14 cellular contexts compared by ENCODE assay signal in the genomic region with DNA sequence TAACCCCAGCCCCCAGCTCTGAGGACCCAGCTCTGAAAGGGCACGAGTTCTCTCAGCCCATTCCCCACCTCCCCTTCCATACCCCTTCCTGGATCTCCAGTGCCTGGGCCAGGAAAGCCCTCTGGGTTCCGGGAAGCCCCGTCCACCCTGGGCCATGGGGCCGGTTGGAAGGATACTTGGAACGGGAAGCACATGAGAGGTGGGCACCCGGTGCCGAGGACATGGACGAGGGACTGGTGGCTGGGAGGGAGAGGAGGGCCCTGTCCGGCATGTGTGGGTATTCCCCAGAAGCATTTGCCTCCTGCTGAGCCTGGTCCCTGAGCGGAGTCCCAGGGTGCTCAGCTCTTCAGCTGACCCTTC. TPM values are rescaled to one million over a fixed set of nuclear protein-coding genes. Genes with fewer than 3 reads are reported as not detected.
DNase-seq lines count a peak whose midpoint lies in the region; ATAC-seq, FAIRE-seq and TF ChIP-seq lines count a peak whose summit lies in the region.
"Had no signal": no experiment of that assay in that cellular context is flagged by ENCODE, and none has a peak within 500 bp of the region (broad histone marks: within the 10 kb centered on the region; RNA-seq: fewer than 3 reads in every experiment).

No MANE protein-coding gene starts in this region.

- no peak for TF ChIP-seq EP300 in HepG2 (IDR thresholded peaks at IDR 0.05; ENCODE audit: low read depth in 2 of 2, low read length in 2 of 2)
- TF ChIP-seq EP300 in HepG2 (CRISPR knock-in tag; IDR thresholded peaks at IDR 0.05; ENCODE audit: borderline replicate concordance) = no peak

- intact Hi-C loops in HepG2 (cut with micrococcal nuclease; ENCODE audit: unreplicated experiment) = no loop called here
- intact Hi-C loops in lower lobe of right lung (cut with DNase I) = no loop called here
- intact Hi-C loops in upper lobe of right lung (cut with DNase I) = no loop called here

- H3K27ac Mint-ChIP-seq in activated naive CD4-positive, alpha-beta T cell treated with anti-CD3 and anti-CD28 coated beads, Interleukin-2, amount 50 U/mL, for 72 hours = peak overlapping the region; percentile 85 to 94

- POLR2A ChIA-PET in HepG2 (lab: Yijun Ruan, JAX) = interaction anchor here (0.7 kb wide), 1 partner anchor 222 kb away, joined by 3 read pairs; no protein-coding TSS in a partner anchor

- TF ChIP-seq CTCF in liver (IDR thresholded peaks at IDR 0.05; ENCODE audit: low read depth, low read length, missing input control) = no peak
- no peak for TF ChIP-seq CTCF in HepG2 (CRISPR knock-in tag; IDR thresholded peaks at IDR 0.05)
- TF ChIP-seq CTCF in lower lobe of right lung (IDR thresholded peaks at IDR 0.05) = no peak
- TF ChIP-seq CTCF in upper lobe of right lung (IDR thresholded peaks at IDR 0.05) = no peak

- peaks cover 20 to 24% of the 10 kb centered on the region in 2 donors for H3K36me3 Mint-ChIP-seq in activated naive CD4-positive, alpha-beta T cell treated with anti-CD3 and anti-CD28 coated beads, Interleukin-2, amount 50 U/mL, for 72 hours

- in situ Hi-C loops in HepG2 (cut with HindIII; ENCODE audit: extremely low pct_ligation_motif_present, low pct_unique_long_range_greater_than_20kb) = no loop called here

- BruUV-seq in HepG2 (replicated peaks; lab: Mats Ljungman, UMichigan) = no TSS peak

- H3K36me3 ChIP-seq in liver (ENCODE audit: control insufficient read depth in 4 of 4, insufficient read depth in 3 of 4, low read depth in 1 of 4, low read length in 3 of 4) = peaks cover 7 to 40% (median 17%) of the 10 kb centered on the region in 4 donors
- peaks cover 14 to 26% of the 10 kb centered on the region in 2 experiments for H3K36me3 ChIP-seq in HepG2 (replicated peaks in 1 of 2; ENCODE audit: control insufficient read depth in 1 of 2, insufficient read depth in 2 of 2, low read length in 2 of 2)
- peaks cover 57% of the 10 kb centered on the region for H3K36me3 ChIP-seq in lower lobe of right lung
- H3K36me3 ChIP-seq in upper lobe of right lung = peaks cover 46% of the 10 kb centered on the region

- no peak for TF ChIP-seq RAD21 in liver (IDR thresholded peaks at IDR 0.05)
- no peak for TF ChIP-seq RAD21 in HepG2 (CRISPR knock-in tag; IDR thresholded peaks at IDR 0.05)

- no peak overlapping the region for H2AFZ ChIP-seq in HepG2 (ENCODE audit: low read length)

- peaks cover 0 to 11% (median 6%) of the 10 kb centered on the region in 4 donors for H3K4me1 ChIP-seq in liver (ENCODE audit: control insufficient read depth in 4 of 4, insufficient read depth in 4 of 4, low read length in 3 of 4)
- H3K4me1 ChIP-seq in HepG2 (ENCODE audit: insufficient read depth, low read length) = peaks cover 12% of the 10 kb centered on the region
- H3K4me1 ChIP-seq in lower lobe of right lung = peaks cover 6% of the 10 kb centered on the region
- peaks cover 5% of the 10 kb centered on the region for H3K4me1 ChIP-seq in upper lobe of right lung
- H3K4me1 ChIP-seq: pancreas had no signal

- H3K9ac ChIP-seq in liver (ENCODE audit: low read depth in 1 of 2, low read length in 2 of 2) (no peak overlapping the region), HepG2 (ENCODE audit: insufficient read depth, low read depth, low read length) (no peak overlapping the region)

- H3K27me3 ChIP-seq in liver (ENCODE audit: control insufficient read depth in 4 of 4, insufficient read depth in 4 of 4, low read length in 3 of 4) (no peaks in the 10 kb centered on the region), HepG2 (ENCODE audit: control insufficient read depth in 1 of 2, insufficient read depth in 2 of 2, low read length in 2 of 2) (no peaks in the 10 kb centered on the region; a peak in 1 of 5 replicates), lower lobe of right lung (ENCODE audit: low read depth) (no peaks in the 10 kb centered on the region), upper lobe of right lung (no peaks in the 10 kb centered on the region)
- H3K27me3 ChIP-seq: pancreas had no signal

- ATAC-seq in HepG2 (no peak), lower lobe of right lung (no peak), upper lobe of right lung (no peak), HG02885 (IDR thresholded peaks at IDR 0.05; ENCODE audit: poor library complexity, unreplicated experiment) (no peak)
- ATAC-seq in activated naive CD4-positive, alpha-beta T cell treated with anti-CD3 and anti-CD28 coated beads, Interleukin-2, amount 50 U/mL, for 72 hours = no peak

- no peaks in the 10 kb centered on the region for H4K20me1 ChIP-seq in HepG2 (ENCODE audit: insufficient read depth, low read length)

- no peaks in the 10 kb centered on the region for H3K9me3 ChIP-seq in liver (ENCODE audit: control insufficient read depth in 4 of 4, low read length in 3 of 4)
- no peaks in the 10 kb centered on the region for H3K9me3 ChIP-seq in HepG2 (ENCODE audit: low read length)
- H3K9me3 ChIP-seq in lower lobe of right lung = no peaks in the 10 kb centered on the region
- no peaks in the 10 kb centered on the region for H3K9me3 ChIP-seq in upper lobe of right lung
- H3K9me3 ChIP-seq: mucosa of descending colon, pancreas had no signal

- H3K4me2 ChIP-seq in HepG2 (ENCODE audit: low read depth, low read length) = no peak overlapping the region

- peak overlapping the region; percentile 44 to 71 for H3K27ac ChIP-seq in liver (ENCODE audit: low read depth in 1 of 2, low read length in 2 of 2)
- H3K27ac ChIP-seq in HepG2 (ENCODE audit: extremely low read length, insufficient read depth, low read length) = no peak overlapping the region
- peak overlapping the region; percentile 68 for H3K27ac ChIP-seq in lower lobe of right lung
- peak overlapping the region; percentile 44 for H3K27ac ChIP-seq in upper lobe of right lung

- H3K9me3 Mint-ChIP-seq in activated naive CD4-positive, alpha-beta T cell treated with anti-CD3 and anti-CD28 coated beads, Interleukin-2, amount 50 U/mL, for 72 hours = no peaks in the 10 kb centered on the region
- H3K9me3 Mint-ChIP-seq: activated B cell treated with CpG ODN at 0.5 μM for 24 hours had no signal

- FAIRE-seq in HepG2 (lab: Jason Lieb, UNC) = no peak
- FAIRE-seq: pancreas had no signal

- H3K79me2 ChIP-seq in HepG2 (ENCODE audit: insufficient read depth, low read length) = no peaks in the 10 kb centered on the region

- no peak for TF ChIP-seq POLR2A in HepG2 (IDR thresholded peaks at IDR 0.05; ENCODE audit: insufficient read depth in 1 of 2, low read depth in 2 of 2, low read length in 2 of 2)

- WGBS in liver = 86% methylated on average over 10 of the region's 10 CpGs
- WGBS in HepG2 (ENCODE audit: low lambda C conversion rate) = 91% methylated on average over 8 of the region's 10 CpGs

- no peak for DNase-seq in HepG2 (ENCODE audit: low spot score)
- no peak for DNase-seq in activated naive CD4-positive, alpha-beta T cell treated with anti-CD3 and anti-CD28 coated beads, Interleukin-2, amount 50 U/mL, for 72 hours (ENCODE audit: low spot score in 2 of 2)
- DNase-seq in lower lobe of right lung = no peak
- DNase-seq in upper lobe of right lung = no peak
- no peak for DNase-seq in NOMO-1 treated with DMSO at 0.1 percent for 48 hours (lab: John Stamatoyannopoulos, UW; ENCODE audit: unreplicated experiment)
- no peak for DNase-seq in GOT3 (lab: John Stamatoyannopoulos, UW)
- DNase-seq: activated B cell treated with CpG ODN at 0.5 μM for 24 hours, NCI-H1048, NCI-H2107, SW 1271 had no signal

- H3K4me3 ChIP-seq in liver (ENCODE audit: low read depth in 1 of 3, low read length in 3 of 3) = no peak overlapping the region
- no peak overlapping the region for H3K4me3 ChIP-seq in HepG2 (replicated peaks in 1 of 3; ENCODE audit: insufficient read depth in 1 of 3, low read depth in 2 of 3, low read length in 3 of 3)
- peak overlapping the region; percentile 23 for H3K4me3 ChIP-seq in lower lobe of right lung
- peak overlapping the region; percentile 21 for H3K4me3 ChIP-seq in upper lobe of right lung
- H3K4me3 ChIP-seq: mucosa of descending colon, pancreas had no signal

- CTCF ChIA-PET in HepG2 (lab: Yijun Ruan, JAX; ENCODE audit: low intra/inter-chr PET ratio, low total read pairs) = no interaction called here

RNA-seq across cellular contexts. Expression of a gene that starts 5.2 kb away (rescaled TPM):
- total RNA-seq in liver = 10 to 100 TPM; 10.2 to 14.3 TPM
- 1 to 10 TPM; 6.4 to 6.5 TPM for polyA plus RNA-seq in liver
- total RNA-seq in HepG2 (2016; rRNA removed; fragmentation: Illumina TruSeq; extraction: Trizol) = 13.3 and 15.1 TPM in 2 replicates
- 19.3 and 21.2 TPM in 2 replicates for total RNA-seq in HepG2 (2016; cell fraction: cytosol; rRNA removed; fragmentation: Illumina TruSeq; extraction: Trizol; ENCODE audit: low read depth)
- 13.0 and 15.1 TPM in 2 replicates for total RNA-seq in HepG2 (2016; cell fraction: insoluble cytoplasmic fraction; rRNA removed; fragmentation: Illumina TruSeq; extraction: Trizol)
- 11.9 and 13.6 TPM in 2 replicates for total RNA-seq in HepG2 (2016; cell fraction: membrane; rRNA removed; fragmentation: Illumina TruSeq; extraction: Trizol)
- 14.0 and 18.0 TPM in 2 replicates for total RNA-seq in HepG2 (2016; cell fraction: nucleus; rRNA removed; fragmentation: Illumina TruSeq; extraction: Trizol)
- polyA plus RNA-seq in HepG2 (2011; rRNA removed) = 21.4 and 27.5 TPM in 2 replicates
- polyA plus RNA-seq in HepG2 (2011; cell fraction: cytosol; rRNA removed) = 15.9 and 17.5 TPM in 2 replicates
- 47.6 and 50.8 TPM in 2 replicates for polyA plus RNA-seq in HepG2 (2011; cell fraction: nucleus; rRNA removed)
- 8.2 and 13.4 TPM in 2 replicates for polyA plus RNA-seq in HepG2 (2012)
- polyA plus RNA-seq in HepG2 (2016; cell fraction: cytosol; fragmentation: Illumina TruSeq; extraction: Trizol; ENCODE audit: low read depth) = 2.5 and 2.6 TPM in 2 replicates
- 14.5 and 17.5 TPM in 2 replicates for polyA plus RNA-seq in HepG2 (2016; cell fraction: insoluble cytoplasmic fraction; fragmentation: Illumina TruSeq; extraction: Trizol; ENCODE audit: low read depth)
- polyA plus RNA-seq in HepG2 (2016; cell fraction: membrane; fragmentation: Illumina TruSeq; extraction: Trizol; ENCODE audit: low read depth) = 4.6 and 5.7 TPM in 2 replicates
- 29.7 and 32.0 TPM in 2 replicates for polyA plus RNA-seq in HepG2 (2016; cell fraction: nucleus; fragmentation: Illumina TruSeq; extraction: Trizol; ENCODE audit: insufficient read depth, low read depth)
- polyA minus RNA-seq in HepG2 (2011; rRNA and poly(A)+ RNA removed; ENCODE audit: low replicate concordance) = 40.6 and 44.8 TPM in 2 replicates
- polyA minus RNA-seq in HepG2 (2011; cell fraction: cytosol; rRNA and poly(A)+ RNA removed) = 12.8 and 13.3 TPM in 2 replicates
- 32.8 and 34.8 TPM in 2 replicates for polyA minus RNA-seq in HepG2 (2011; cell fraction: nucleus; rRNA and poly(A)+ RNA removed)
- total RNA-seq in activated naive CD4-positive, alpha-beta T cell treated with anti-CD3 and anti-CD28 coated beads, Interleukin-2, amount 50 U/mL, for 72 hours = 10 to 100 TPM; 38.0 to 53.3 TPM
- total RNA-seq in lower lobe of right lung = 31.0 TPM
- 25.2 TPM for total RNA-seq in upper lobe of right lung

RNA-seq across cellular contexts. Expression of a gene that starts 9.1 kb away (rescaled TPM):
- total RNA-seq in liver = 1 to 10 TPM; 3.5 to 6.1 TPM
- 1 to 10 TPM; 2.5 to 6.3 TPM for polyA plus RNA-seq in liver
- total RNA-seq in HepG2 (2016; rRNA removed; fragmentation: Illumina TruSeq; extraction: Trizol) = 1.2 and 3.7 TPM in 2 replicates
- 0.79 and 1.4 TPM in 2 replicates for total RNA-seq in HepG2 (2016; cell fraction: cytosol; rRNA removed; fragmentation: Illumina TruSeq; extraction: Trizol; ENCODE audit: low read depth)
- 1.5 and 3.1 TPM in 2 replicates for total RNA-seq in HepG2 (2016; cell fraction: insoluble cytoplasmic fraction; rRNA removed; fragmentation: Illumina TruSeq; extraction: Trizol)
- total RNA-seq in HepG2 (2016; cell fraction: membrane; rRNA removed; fragmentation: Illumina TruSeq; extraction: Trizol) = 1.6 and 1.9 TPM in 2 replicates
- 5.6 and 5.7 TPM in 2 replicates for total RNA-seq in HepG2 (2016; cell fraction: nucleus; rRNA removed; fragmentation: Illumina TruSeq; extraction: Trizol)
- polyA plus RNA-seq in HepG2 (2011; rRNA removed) = 5.5 and 6.0 TPM in 2 replicates
- 3.1 and 3.8 TPM in 2 replicates for polyA plus RNA-seq in HepG2 (2011; cell fraction: cytosol; rRNA removed)
- 19.5 and 20.9 TPM in 2 replicates for polyA plus RNA-seq in HepG2 (2011; cell fraction: nucleus; rRNA removed)
- 3.6 and 6.9 TPM in 2 replicates for polyA plus RNA-seq in HepG2 (2012)
- polyA plus RNA-seq in HepG2 (2016; cell fraction: cytosol; fragmentation: Illumina TruSeq; extraction: Trizol; ENCODE audit: low read depth) = 0.15 and 0.31 TPM in 2 replicates
- polyA plus RNA-seq in HepG2 (2016; cell fraction: insoluble cytoplasmic fraction; fragmentation: Illumina TruSeq; extraction: Trizol; ENCODE audit: low read depth) = 1.6 and 2.4 TPM in 2 replicates
- polyA plus RNA-seq in HepG2 (2016; cell fraction: membrane; fragmentation: Illumina TruSeq; extraction: Trizol; ENCODE audit: low read depth) = 1.5 TPM in 2 replicates
- 13.0 and 14.1 TPM in 2 replicates for polyA plus RNA-seq in HepG2 (2016; cell fraction: nucleus; fragmentation: Illumina TruSeq; extraction: Trizol; ENCODE audit: insufficient read depth, low read depth)
- polyA minus RNA-seq in HepG2 (2011; rRNA and poly(A)+ RNA removed; ENCODE audit: low replicate concordance) = 12.9 and 18.4 TPM in 2 replicates
- polyA minus RNA-seq in HepG2 (2011; cell fraction: cytosol; rRNA and poly(A)+ RNA removed) = 2.0 and 5.5 TPM in 2 replicates
- 10.0 and 17.3 TPM in 2 replicates for polyA minus RNA-seq in HepG2 (2011; cell fraction: nucleus; rRNA and poly(A)+ RNA removed)
- total RNA-seq in activated naive CD4-positive, alpha-beta T cell treated with anti-CD3 and anti-CD28 coated beads, Interleukin-2, amount 50 U/mL, for 72 hours = 10 to 100 TPM; 19.1 to 43.2 TPM
- 16.5 TPM for total RNA-seq in lower lobe of right lung
- total RNA-seq in upper lobe of right lung = 20.3 TPM

RNA-seq across cellular contexts. Expression of a gene that starts 14.6 kb away (rescaled TPM):
- 10 to 100 TPM; 12.8 to 40.5 TPM for total RNA-seq in liver
- 10 to 100 TPM; 34.3 to 48.0 TPM for polyA plus RNA-seq in liver
- 15.1 and 37.6 TPM in 2 replicates for total RNA-seq in HepG2 (2016; rRNA removed; fragmentation: Illumina TruSeq; extraction: Trizol)
- 9.0 and 10.4 TPM in 2 replicates for total RNA-seq in HepG2 (2016; cell fraction: cytosol; rRNA removed; fragmentation: Illumina TruSeq; extraction: Trizol; ENCODE audit: low read depth)
- 13.6 and 37.2 TPM in 2 replicates for total RNA-seq in HepG2 (2016; cell fraction: insoluble cytoplasmic fraction; rRNA removed; fragmentation: Illumina TruSeq; extraction: Trizol)
- total RNA-seq in HepG2 (2016; cell fraction: membrane; rRNA removed; fragmentation: Illumina TruSeq; extraction: Trizol) = 11.6 and 12.3 TPM in 2 replicates
- 44.3 and 47.6 TPM in 2 replicates for total RNA-seq in HepG2 (2016; cell fraction: nucleus; rRNA removed; fragmentation: Illumina TruSeq; extraction: Trizol)
- polyA plus RNA-seq in HepG2 (2011; rRNA removed) = 63.9 and 70.7 TPM in 2 replicates
- 58.3 and 83.9 TPM in 2 replicates for polyA plus RNA-seq in HepG2 (2011; cell fraction: cytosol; rRNA removed)
- 188 and 198 TPM in 2 replicates for polyA plus RNA-seq in HepG2 (2011; cell fraction: nucleus; rRNA removed)
- 29.8 and 34.0 TPM in 2 replicates for polyA plus RNA-seq in HepG2 (2012)
- 7.4 and 9.5 TPM in 2 replicates for polyA plus RNA-seq in HepG2 (2016; cell fraction: cytosol; fragmentation: Illumina TruSeq; extraction: Trizol; ENCODE audit: low read depth)
- 22.6 and 25.1 TPM in 2 replicates for polyA plus RNA-seq in HepG2 (2016; cell fraction: insoluble cytoplasmic fraction; fragmentation: Illumina TruSeq; extraction: Trizol; ENCODE audit: low read depth)
- 11.7 and 14.0 TPM in 2 replicates for polyA plus RNA-seq in HepG2 (2016; cell fraction: membrane; fragmentation: Illumina TruSeq; extraction: Trizol; ENCODE audit: low read depth)
- 111 TPM in 2 replicates for polyA plus RNA-seq in HepG2 (2016; cell fraction: nucleus; fragmentation: Illumina TruSeq; extraction: Trizol; ENCODE audit: insufficient read depth, low read depth)
- polyA minus RNA-seq in HepG2 (2011; rRNA and poly(A)+ RNA removed; ENCODE audit: low replicate concordance) = 144 and 162 TPM in 2 replicates
- 27.4 and 33.9 TPM in 2 replicates for polyA minus RNA-seq in HepG2 (2011; cell fraction: cytosol; rRNA and poly(A)+ RNA removed)
- 47.9 and 50.1 TPM in 2 replicates for polyA minus RNA-seq in HepG2 (2011; cell fraction: nucleus; rRNA and poly(A)+ RNA removed)
- 10 to 100 TPM; 74.7 to 79.9 TPM for total RNA-seq in activated naive CD4-positive, alpha-beta T cell treated with anti-CD3 and anti-CD28 coated beads, Interleukin-2, amount 50 U/mL, for 72 hours
- 40.6 TPM for total RNA-seq in lower lobe of right lung
- total RNA-seq in upper lobe of right lung = 38.4 TPM

RNA-seq across cellular contexts. Expression of a gene that starts 31.5 kb away (rescaled TPM):
- total RNA-seq in liver (100 to 1,000 TPM in 1 of 2 donors, 10 to 100 TPM in 1; 10.5 to 224 TPM), HepG2 (2016; rRNA removed; fragmentation: Illumina TruSeq; extraction: Trizol) (9.4 and 14.0 TPM in 2 replicates), lower lobe of right lung (16.7 TPM), upper lobe of right lung (19.5 TPM)
- polyA plus RNA-seq in liver (10 to 100 TPM; 21.2 to 32.2 TPM), HepG2 (2011; rRNA removed) (46.8 and 46.9 TPM in 2 replicates)
- total RNA-seq in HepG2 (2016; cell fraction: cytosol; rRNA removed; fragmentation: Illumina TruSeq; extraction: Trizol; ENCODE audit: low read depth) = 11.3 and 12.0 TPM in 2 replicates
- 10.3 and 11.8 TPM in 2 replicates for total RNA-seq in HepG2 (2016; cell fraction: insoluble cytoplasmic fraction; rRNA removed; fragmentation: Illumina TruSeq; extraction: Trizol)
- 17.7 and 22.9 TPM in 2 replicates for total RNA-seq in HepG2 (2016; cell fraction: membrane; rRNA removed; fragmentation: Illumina TruSeq; extraction: Trizol)
- 19.9 and 22.9 TPM in 2 replicates for total RNA-seq in HepG2 (2016; cell fraction: nucleus; rRNA removed; fragmentation: Illumina TruSeq; extraction: Trizol)
- polyA plus RNA-seq in HepG2 (2011; cell fraction: cytosol; rRNA removed) = 36.8 and 52.6 TPM in 2 replicates
- polyA plus RNA-seq in HepG2 (2011; cell fraction: nucleus; rRNA removed) = 114 and 141 TPM in 2 replicates
- 25.3 and 27.5 TPM in 2 replicates for polyA plus RNA-seq in HepG2 (2012)
- 41.8 and 50.4 TPM in 2 replicates for polyA plus RNA-seq in HepG2 (2016; cell fraction: cytosol; fragmentation: Illumina TruSeq; extraction: Trizol; ENCODE audit: low read depth)
- polyA plus RNA-seq in HepG2 (2016; cell fraction: insoluble cytoplasmic fraction; fragmentation: Illumina TruSeq; extraction: Trizol; ENCODE audit: low read depth) = 59.7 and 64.5 TPM in 2 replicates
- polyA plus RNA-seq in HepG2 (2016; cell fraction: membrane; fragmentation: Illumina TruSeq; extraction: Trizol; ENCODE audit: low read depth) = 48.2 and 57.5 TPM in 2 replicates
- polyA plus RNA-seq in HepG2 (2016; cell fraction: nucleus; fragmentation: Illumina TruSeq; extraction: Trizol; ENCODE audit: insufficient read depth, low read depth) = 85.4 and 92.8 TPM in 2 replicates
- 40.3 and 66.3 TPM in 2 replicates for polyA minus RNA-seq in HepG2 (2011; rRNA and poly(A)+ RNA removed; ENCODE audit: low replicate concordance)
- 14.4 and 18.5 TPM in 2 replicates for polyA minus RNA-seq in HepG2 (2011; cell fraction: cytosol; rRNA and poly(A)+ RNA removed)
- polyA minus RNA-seq in HepG2 (2011; cell fraction: nucleus; rRNA and poly(A)+ RNA removed) = 22.6 and 26.1 TPM in 2 replicates
- 10 to 100 TPM; 20.0 to 35.7 TPM for total RNA-seq in activated naive CD4-positive, alpha-beta T cell treated with anti-CD3 and anti-CD28 coated beads, Interleukin-2, amount 50 U/mL, for 72 hours

RNA-seq across cellular contexts. Expression of a gene that starts 32.6 kb away (rescaled TPM):
- total RNA-seq in liver (under 1 TPM; 0.05 to 0.17 TPM), HepG2 (2016; rRNA removed; fragmentation: Illumina TruSeq; extraction: Trizol) (not detected in 2 replicates), lower lobe of right lung (0.15 TPM), upper lobe of right lung (0.14 TPM)
- polyA plus RNA-seq in liver (under 1 TPM in 1 of 2 donors, not detected in 1; 0.03 TPM), HepG2 (2011; rRNA removed) (not detected in 2 replicates)
- total RNA-seq in HepG2 (2016; cell fraction: cytosol; rRNA removed; fragmentation: Illumina TruSeq; extraction: Trizol; ENCODE audit: low read depth) = not detected in 2 replicates
- not detected in 2 replicates for total RNA-seq in HepG2 (2016; cell fraction: insoluble cytoplasmic fraction; rRNA removed; fragmentation: Illumina TruSeq; extraction: Trizol)
- not detected in 2 replicates for total RNA-seq in HepG2 (2016; cell fraction: membrane; rRNA removed; fragmentation: Illumina TruSeq; extraction: Trizol)
- total RNA-seq in HepG2 (2016; cell fraction: nucleus; rRNA removed; fragmentation: Illumina TruSeq; extraction: Trizol) = not detected in 2 replicates
- not detected in 2 replicates for polyA plus RNA-seq in HepG2 (2011; cell fraction: cytosol; rRNA removed)
- polyA plus RNA-seq in HepG2 (2011; cell fraction: nucleus; rRNA removed) = 0.05 TPM in 1 of 2 replicates, not detected in the other
- not detected in 2 replicates for polyA plus RNA-seq in HepG2 (2012)
- polyA plus RNA-seq in HepG2 (2016; cell fraction: cytosol; fragmentation: Illumina TruSeq; extraction: Trizol; ENCODE audit: low read depth) = not detected in 2 replicates
- not detected in 2 replicates for polyA plus RNA-seq in HepG2 (2016; cell fraction: insoluble cytoplasmic fraction; fragmentation: Illumina TruSeq; extraction: Trizol; ENCODE audit: low read depth)
- not detected in 2 replicates for polyA plus RNA-seq in HepG2 (2016; cell fraction: membrane; fragmentation: Illumina TruSeq; extraction: Trizol; ENCODE audit: low read depth)
- polyA plus RNA-seq in HepG2 (2016; cell fraction: nucleus; fragmentation: Illumina TruSeq; extraction: Trizol; ENCODE audit: insufficient read depth, low read depth) = not detected in 2 replicates
- 0.52 TPM in 1 of 2 replicates, not detected in the other for polyA minus RNA-seq in HepG2 (2011; rRNA and poly(A)+ RNA removed; ENCODE audit: low replicate concordance)
- not detected in 2 replicates for polyA minus RNA-seq in HepG2 (2011; cell fraction: cytosol; rRNA and poly(A)+ RNA removed)
- polyA minus RNA-seq in HepG2 (2011; cell fraction: nucleus; rRNA and poly(A)+ RNA removed) = not detected in 2 replicates
- total RNA-seq in activated naive CD4-positive, alpha-beta T cell treated with anti-CD3 and anti-CD28 coated beads, Interleukin-2, amount 50 U/mL, for 72 hours = under 1 TPM; 0.12 to 0.25 TPM
- total RNA-seq: activated B cell treated with CpG ODN at 0.5 μM for 24 hours, pancreas had no signal

Comparison
In these comparisons a context has a peak if more than half of its experiments do, and no peak if none do; other contexts are left out.
1. H3K4me3 ChIP-seq: peak in lower lobe of right lung (single experiment) and upper lobe of right lung (single experiment); none in liver (0 of 3) and HepG2 (0 of 3).